ENCODE assay signal across 1 cellular context in genomic region chr4:175671491-175671934, GRCh38.
TF ChIP-seq lines count a peak whose summit lies in the region.

No MANE protein-coding gene starts in this region.

TF ChIP-seq in GM23338, 12 proteins besides CTCF, POLR2A, EP300 and RAD21 (continued from another document):
- TF ChIP-seq, protein P1, sequence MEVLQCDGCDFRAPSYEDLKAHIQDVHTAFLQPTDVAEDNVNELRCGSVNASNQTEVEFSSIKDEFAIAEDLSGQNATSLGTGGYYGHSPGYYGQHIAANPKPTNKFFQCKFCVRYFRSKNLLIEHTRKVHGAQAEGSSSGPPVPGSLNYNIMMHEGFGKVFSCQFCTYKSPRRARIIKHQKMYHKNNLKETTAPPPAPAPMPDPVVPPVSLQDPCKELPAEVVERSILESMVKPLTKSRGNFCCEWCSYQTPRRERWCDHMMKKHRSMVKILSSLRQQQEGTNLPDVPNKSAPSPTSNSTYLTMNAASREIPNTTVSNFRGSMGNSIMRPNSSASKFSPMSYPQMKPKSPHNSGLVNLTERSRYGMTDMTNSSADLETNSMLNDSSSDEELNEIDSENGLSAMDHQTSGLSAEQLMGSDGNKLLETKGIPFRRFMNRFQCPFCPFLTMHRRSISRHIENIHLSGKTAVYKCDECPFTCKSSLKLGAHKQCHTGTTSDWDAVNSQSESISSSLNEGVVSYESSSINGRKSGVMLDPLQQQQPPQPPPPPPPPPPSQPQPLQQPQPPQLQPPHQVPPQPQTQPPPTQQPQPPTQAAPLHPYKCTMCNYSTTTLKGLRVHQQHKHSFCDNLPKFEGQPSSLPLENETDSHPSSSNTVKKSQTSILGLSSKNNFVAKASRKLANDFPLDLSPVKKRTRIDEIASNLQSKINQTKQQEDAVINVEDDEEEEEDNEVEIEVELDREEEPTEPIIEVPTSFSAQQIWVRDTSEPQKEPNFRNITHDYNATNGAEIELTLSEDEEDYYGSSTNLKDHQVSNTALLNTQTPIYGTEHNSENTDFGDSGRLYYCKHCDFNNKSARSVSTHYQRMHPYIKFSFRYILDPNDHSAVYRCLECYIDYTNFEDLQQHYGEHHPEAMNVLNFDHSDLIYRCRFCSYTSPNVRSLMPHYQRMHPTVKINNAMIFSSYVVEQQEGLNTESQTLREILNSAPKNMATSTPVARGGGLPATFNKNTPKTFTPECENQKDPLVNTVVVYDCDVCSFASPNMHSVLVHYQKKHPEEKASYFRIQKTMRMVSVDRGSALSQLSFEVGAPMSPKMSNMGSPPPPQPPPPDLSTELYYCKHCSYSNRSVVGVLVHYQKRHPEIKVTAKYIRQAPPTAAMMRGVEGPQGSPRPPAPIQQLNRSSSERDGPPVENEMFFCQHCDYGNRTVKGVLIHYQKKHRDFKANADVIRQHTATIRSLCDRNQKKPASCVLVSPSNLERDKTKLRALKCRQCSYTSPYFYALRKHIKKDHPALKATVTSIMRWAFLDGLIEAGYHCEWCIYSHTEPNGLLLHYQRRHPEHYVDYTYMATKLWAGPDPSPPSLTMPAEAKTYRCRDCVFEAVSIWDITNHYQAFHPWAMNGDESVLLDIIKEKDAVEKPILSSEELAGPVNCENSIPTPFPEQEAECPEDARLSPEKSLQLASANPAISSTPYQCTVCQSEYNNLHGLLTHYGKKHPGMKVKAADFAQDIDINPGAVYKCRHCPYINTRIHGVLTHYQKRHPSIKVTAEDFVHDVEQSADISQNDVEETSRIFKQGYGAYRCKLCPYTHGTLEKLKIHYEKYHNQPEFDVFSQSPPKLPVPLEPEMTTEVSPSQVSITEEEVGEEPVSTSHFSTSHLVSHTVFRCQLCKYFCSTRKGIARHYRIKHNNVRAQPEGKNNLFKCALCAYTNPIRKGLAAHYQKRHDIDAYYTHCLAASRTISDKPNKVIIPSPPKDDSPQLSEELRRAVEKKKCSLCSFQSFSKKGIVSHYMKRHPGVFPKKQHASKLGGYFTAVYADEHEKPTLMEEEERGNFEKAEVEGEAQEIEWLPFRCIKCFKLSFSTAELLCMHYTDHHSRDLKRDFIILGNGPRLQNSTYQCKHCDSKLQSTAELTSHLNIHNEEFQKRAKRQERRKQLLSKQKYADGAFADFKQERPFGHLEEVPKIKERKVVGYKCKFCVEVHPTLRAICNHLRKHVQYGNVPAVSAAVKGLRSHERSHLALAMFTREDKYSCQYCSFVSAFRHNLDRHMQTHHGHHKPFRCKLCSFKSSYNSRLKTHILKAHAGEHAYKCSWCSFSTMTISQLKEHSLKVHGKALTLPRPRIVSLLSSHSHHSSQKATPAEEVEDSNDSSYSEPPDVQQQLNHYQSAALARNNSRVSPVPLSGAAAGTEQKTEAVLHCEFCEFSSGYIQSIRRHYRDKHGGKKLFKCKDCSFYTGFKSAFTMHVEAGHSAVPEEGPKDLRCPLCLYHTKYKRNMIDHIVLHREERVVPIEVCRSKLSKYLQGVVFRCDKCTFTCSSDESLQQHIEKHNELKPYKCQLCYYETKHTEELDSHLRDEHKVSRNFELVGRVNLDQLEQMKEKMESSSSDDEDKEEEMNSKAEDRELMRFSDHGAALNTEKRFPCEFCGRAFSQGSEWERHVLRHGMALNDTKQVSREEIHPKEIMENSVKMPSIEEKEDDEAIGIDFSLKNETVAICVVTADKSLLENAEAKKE (CRISPR knock-in tag; IDR thresholded peaks at IDR 0.05), result no peak
- TF ChIP-seq ZNF114 (CRISPR knock-in tag; IDR thresholded peaks at IDR 0.05) (no peak), ETS1 (IDR thresholded peaks at IDR 0.05) (no peak), JUNB (IDR thresholded peaks at IDR 0.05; ENCODE audit: unreplicated experiment) (no peak), POLR2AphosphoS5 (IDR thresholded peaks at IDR 0.05; ENCODE audit: low read depth) (no peak), CREB1 (CRISPR knock-in tag; IDR thresholded peaks at IDR 0.05; ENCODE audit: low read depth) (no peak)
- TF ChIP-seq, protein P2, sequence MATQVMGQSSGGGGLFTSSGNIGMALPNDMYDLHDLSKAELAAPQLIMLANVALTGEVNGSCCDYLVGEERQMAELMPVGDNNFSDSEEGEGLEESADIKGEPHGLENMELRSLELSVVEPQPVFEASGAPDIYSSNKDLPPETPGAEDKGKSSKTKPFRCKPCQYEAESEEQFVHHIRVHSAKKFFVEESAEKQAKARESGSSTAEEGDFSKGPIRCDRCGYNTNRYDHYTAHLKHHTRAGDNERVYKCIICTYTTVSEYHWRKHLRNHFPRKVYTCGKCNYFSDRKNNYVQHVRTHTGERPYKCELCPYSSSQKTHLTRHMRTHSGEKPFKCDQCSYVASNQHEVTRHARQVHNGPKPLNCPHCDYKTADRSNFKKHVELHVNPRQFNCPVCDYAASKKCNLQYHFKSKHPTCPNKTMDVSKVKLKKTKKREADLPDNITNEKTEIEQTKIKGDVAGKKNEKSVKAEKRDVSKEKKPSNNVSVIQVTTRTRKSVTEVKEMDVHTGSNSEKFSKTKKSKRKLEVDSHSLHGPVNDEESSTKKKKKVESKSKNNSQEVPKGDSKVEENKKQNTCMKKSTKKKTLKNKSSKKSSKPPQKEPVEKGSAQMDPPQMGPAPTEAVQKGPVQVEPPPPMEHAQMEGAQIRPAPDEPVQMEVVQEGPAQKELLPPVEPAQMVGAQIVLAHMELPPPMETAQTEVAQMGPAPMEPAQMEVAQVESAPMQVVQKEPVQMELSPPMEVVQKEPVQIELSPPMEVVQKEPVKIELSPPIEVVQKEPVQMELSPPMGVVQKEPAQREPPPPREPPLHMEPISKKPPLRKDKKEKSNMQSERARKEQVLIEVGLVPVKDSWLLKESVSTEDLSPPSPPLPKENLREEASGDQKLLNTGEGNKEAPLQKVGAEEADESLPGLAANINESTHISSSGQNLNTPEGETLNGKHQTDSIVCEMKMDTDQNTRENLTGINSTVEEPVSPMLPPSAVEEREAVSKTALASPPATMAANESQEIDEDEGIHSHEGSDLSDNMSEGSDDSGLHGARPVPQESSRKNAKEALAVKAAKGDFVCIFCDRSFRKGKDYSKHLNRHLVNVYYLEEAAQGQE (IDR thresholded peaks at IDR 0.05; ENCODE audit: unreplicated experiment), result no peak
